ENCODE assay signal across 8 cellular contexts in genomic region chr6:90393232-90393884, GRCh38.
DNase-seq lines count a peak whose midpoint lies in the region; ATAC-seq, FAIRE-seq and TF ChIP-seq lines count a peak whose summit lies in the region.

No MANE protein-coding gene starts in this region.

- H3K27me3 ChIP-seq in RWPE2 (ENCODE audit: insufficient read depth, poor library complexity, severe bottlenecking) (no peaks in the 10 kb centered on the region), pancreas (no peaks in the 10 kb centered on the region)

- whole genome bisulfite sequencing in pancreas, 2 donors = 15 to 19% methylated on average over 7 of the region's 7 CpGs

- H3K4me1 ChIP-seq in RWPE2 (ENCODE audit: insufficient read depth, poor library complexity, severe bottlenecking) = no peaks in the 10 kb centered on the region
- H3K4me1 ChIP-seq in pancreas = peaks cover 0 to 2% (median 0%) of the 10 kb centered on the region in 3 donors

- ATAC-seq in GM19035 (IDR thresholded peaks at IDR 0.05; ENCODE audit: unreplicated experiment) = peak; percentile 78
- ATAC-seq in RWPE2 (ENCODE audit: low read depth) = peak; percentile 57; the same call in 2 of the 3 replicates
- ATAC-seq in pancreas = peak in 3 of 4 donors; percentile 81 to 85 (median 84)
- ATAC-seq in HG03565 (IDR thresholded peaks at IDR 0.05; ENCODE audit: unreplicated experiment) = no peak

- FAIRE-seq in pancreas (lab: Jason Lieb, UNC) = no peak

- in situ Hi-C loops in KBM-7 (cut with MboI; ENCODE audit: low pct_unique_long_range_greater_than_20kb, low sequenced_read_pairs) = no loop called here

- DNase-seq in AG10803 (ENCODE audit: low read depth) (peak; percentile 56), KBM-7 (peak; percentile 64), RWPE2 (ENCODE audit: low spot score) (no peak), fibroblast of villous mesenchyme (ENCODE audit: low read depth) (peak; percentile 65), pancreas (peak in 2 of 6 donors; percentile 16 to 60)
- DNase-seq in activated T-helper 1 cell treated with anti-CD3 and anti-CD28 coated beads, Interleukin-2, amount 50 U/mL, for 16 hours (ENCODE audit: low read depth in 1 of 2, low spot score in 1 of 2) = peak; percentile 38 to 45

- H3K36me3 ChIP-seq in RWPE2 (ENCODE audit: low read depth) (no peaks in the 10 kb centered on the region), pancreas (no peaks in the 10 kb centered on the region)

- no peaks in the 10 kb centered on the region for H3K9me3 ChIP-seq in RWPE2 (ENCODE audit: severe bottlenecking)
- no peaks in the 10 kb centered on the region for H3K9me3 ChIP-seq in pancreas

- intact Hi-C loops in pancreas (cut with DNase I) = loop anchor here in 1 of 3 donors (10.0 kb wide), 1 partner anchor 419 kb away; no protein-coding TSS in a partner anchor

- H3K27ac ChIP-seq in RWPE2 (ENCODE audit: poor library complexity, severe bottlenecking) (no peak overlapping the region), pancreas (no peak overlapping the region)

- H3K4me3 ChIP-seq in AG10803 (ENCODE audit: low read length) (no peak overlapping the region), RWPE2 (ENCODE audit: severe bottlenecking) (no peak overlapping the region), fibroblast of villous mesenchyme (ENCODE audit: low read depth, low read length) (no peak overlapping the region), pancreas (no peak overlapping the region)

- TF ChIP-seq CTCF in AG10803 (conservative IDR thresholded peaks at IDR 0.05; ENCODE audit: low read length) = peak; percentile 84
- TF ChIP-seq CTCF in RWPE2 (IDR thresholded peaks at IDR 0.05; ENCODE audit: poor library complexity, severe bottlenecking) = peak; percentile 88
- TF ChIP-seq CTCF in fibroblast of villous mesenchyme (IDR thresholded peaks at IDR 0.05; ENCODE audit: insufficient read depth, low read depth, low read length) = peak; percentile 78
- peak; percentile 31 to 62 (median 54) for TF ChIP-seq CTCF in pancreas (IDR thresholded peaks at IDR 0.05)
